ENCODE assay signal across 1 cellular context in the genomic region with DNA sequence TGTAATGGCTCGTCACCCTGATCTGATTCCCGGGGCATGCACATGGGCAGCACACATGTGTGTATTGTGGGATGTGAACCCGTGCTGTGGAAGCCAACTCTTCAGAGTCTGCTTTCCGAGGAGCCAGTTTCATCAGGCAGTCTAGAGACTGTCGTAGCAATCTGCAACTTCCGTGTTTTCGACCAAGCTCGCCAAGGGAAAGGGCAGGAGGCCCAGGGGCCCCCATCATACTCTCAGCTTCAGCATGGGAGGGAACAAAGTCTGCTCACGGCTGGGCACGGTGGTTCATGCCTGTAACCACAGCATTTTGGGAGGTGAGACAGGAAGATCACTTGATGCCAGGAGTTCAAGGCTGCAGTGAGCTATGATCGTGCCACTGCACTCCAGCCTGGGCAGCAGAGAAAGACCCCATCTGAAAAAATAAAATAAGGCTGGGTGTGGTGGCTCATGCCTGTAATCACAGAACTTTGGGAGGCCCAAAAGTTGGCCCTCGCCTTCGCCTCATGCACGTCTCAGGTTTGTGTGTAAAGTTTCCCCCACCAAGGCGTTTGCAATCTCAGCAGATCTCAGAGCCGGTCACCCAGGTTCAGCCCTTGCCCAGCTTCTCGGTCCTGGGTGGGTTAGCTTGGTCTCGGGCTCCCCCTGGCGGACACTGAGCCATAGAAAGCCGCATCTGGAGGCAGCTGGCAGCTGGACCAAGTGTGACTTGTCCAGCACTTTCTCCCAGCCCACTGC.
TF ChIP-seq lines count a peak whose summit lies in the region.

No MANE protein-coding gene starts in this region.

TF ChIP-seq in K562, 482 proteins besides CTCF, POLR2A, EP300 and RAD21 (continued from another document):
- TF ChIP-seq, protein P1, sequence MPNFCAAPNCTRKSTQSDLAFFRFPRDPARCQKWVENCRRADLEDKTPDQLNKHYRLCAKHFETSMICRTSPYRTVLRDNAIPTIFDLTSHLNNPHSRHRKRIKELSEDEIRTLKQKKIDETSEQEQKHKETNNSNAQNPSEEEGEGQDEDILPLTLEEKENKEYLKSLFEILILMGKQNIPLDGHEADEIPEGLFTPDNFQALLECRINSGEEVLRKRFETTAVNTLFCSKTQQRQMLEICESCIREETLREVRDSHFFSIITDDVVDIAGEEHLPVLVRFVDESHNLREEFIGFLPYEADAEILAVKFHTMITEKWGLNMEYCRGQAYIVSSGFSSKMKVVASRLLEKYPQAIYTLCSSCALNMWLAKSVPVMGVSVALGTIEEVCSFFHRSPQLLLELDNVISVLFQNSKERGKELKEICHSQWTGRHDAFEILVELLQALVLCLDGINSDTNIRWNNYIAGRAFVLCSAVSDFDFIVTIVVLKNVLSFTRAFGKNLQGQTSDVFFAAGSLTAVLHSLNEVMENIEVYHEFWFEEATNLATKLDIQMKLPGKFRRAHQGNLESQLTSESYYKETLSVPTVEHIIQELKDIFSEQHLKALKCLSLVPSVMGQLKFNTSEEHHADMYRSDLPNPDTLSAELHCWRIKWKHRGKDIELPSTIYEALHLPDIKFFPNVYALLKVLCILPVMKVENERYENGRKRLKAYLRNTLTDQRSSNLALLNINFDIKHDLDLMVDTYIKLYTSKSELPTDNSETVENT (CRISPR knock-in tag; IDR thresholded peaks at IDR 0.05) = no peak
- TF ChIP-seq CREM (IDR thresholded peaks at IDR 0.05; ENCODE audit: low read depth) = peak; percentile 26; the same call in 1 of the 2 replicates
- TF ChIP-seq C11orf30 (IDR thresholded peaks at IDR 0.05; ENCODE audit: low read depth) = peak; percentile 71
- no peak for TF ChIP-seq LCOR (CRISPR knock-in tag; IDR thresholded peaks at IDR 0.05)
- TF ChIP-seq, protein P2, sequence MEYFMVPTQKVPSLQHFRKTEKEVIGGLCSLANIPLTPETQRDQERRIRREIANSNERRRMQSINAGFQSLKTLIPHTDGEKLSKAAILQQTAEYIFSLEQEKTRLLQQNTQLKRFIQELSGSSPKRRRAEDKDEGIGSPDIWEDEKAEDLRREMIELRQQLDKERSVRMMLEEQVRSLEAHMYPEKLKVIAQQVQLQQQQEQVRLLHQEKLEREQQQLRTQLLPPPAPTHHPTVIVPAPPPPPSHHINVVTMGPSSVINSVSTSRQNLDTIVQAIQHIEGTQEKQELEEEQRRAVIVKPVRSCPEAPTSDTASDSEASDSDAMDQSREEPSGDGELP (CRISPR knock-in tag; IDR thresholded peaks at IDR 0.05; ENCODE audit: borderline replicate concordance) = peak; percentile 80; the same call in 1 of the 2 replicates
- no peak for TF ChIP-seq RBM17 (IDR thresholded peaks at IDR 0.05; ENCODE audit: borderline replicate concordance, low read depth, low read length)
- TF ChIP-seq, protein P3, sequence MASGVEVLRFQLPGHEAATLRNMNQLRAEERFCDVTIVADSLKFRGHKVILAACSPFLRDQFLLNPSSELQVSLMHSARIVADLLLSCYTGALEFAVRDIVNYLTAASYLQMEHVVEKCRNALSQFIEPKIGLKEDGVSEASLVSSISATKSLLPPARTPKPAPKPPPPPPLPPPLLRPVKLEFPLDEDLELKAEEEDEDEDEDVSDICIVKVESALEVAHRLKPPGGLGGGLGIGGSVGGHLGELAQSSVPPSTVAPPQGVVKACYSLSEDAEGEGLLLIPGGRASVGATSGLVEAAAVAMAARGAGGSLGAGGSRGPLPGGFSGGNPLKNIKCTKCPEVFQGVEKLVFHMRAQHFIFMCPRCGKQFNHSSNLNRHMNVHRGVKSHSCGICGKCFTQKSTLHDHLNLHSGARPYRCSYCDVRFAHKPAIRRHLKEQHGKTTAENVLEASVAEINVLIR (CRISPR knock-in tag; IDR thresholded peaks at IDR 0.05) = no peak
- TF ChIP-seq ZNF586 (CRISPR knock-in tag; conservative IDR thresholded peaks at IDR 0.05) = no peak
- TF ChIP-seq, protein P4, sequence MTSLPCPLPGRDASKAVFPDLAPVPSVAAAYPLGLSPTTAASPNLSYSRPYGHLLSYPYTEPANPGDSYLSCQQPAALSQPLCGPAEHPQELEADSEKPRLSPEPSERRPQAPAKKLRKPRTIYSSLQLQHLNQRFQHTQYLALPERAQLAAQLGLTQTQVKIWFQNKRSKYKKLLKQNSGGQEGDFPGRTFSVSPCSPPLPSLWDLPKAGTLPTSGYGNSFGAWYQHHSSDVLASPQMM (CRISPR knock-in tag; IDR thresholded peaks at IDR 0.05) = no peak
- peak in 1 of 3 experiments; percentile 23 for TF ChIP-seq YY1 (IDR thresholded peaks at IDR 0.05; ENCODE audit: borderline replicate concordance in 1 of 3, control insufficient read depth in 1 of 3, extremely low read depth in 1 of 3, insufficient read depth in 3 of 3, insufficient read length in 1 of 3, insufficient replicate concordance in 2 of 3, low read depth in 1 of 3, low read length in 2 of 3)
- TF ChIP-seq ZNF24 (IDR thresholded peaks at IDR 0.05) = no peak
- peak; percentile 54; the same call in 1 of the 2 replicates for TF ChIP-seq GATA2 (CRISPR knock-in tag; IDR thresholded peaks at IDR 0.05)
- TF ChIP-seq ARID2 (IDR thresholded peaks at IDR 0.05) = peak; percentile 84; the same call in 1 of the 2 replicates
- TF ChIP-seq ZNF778 (CRISPR knock-in tag; IDR thresholded peaks at IDR 0.05) = no peak
- no peak for TF ChIP-seq DPF2 (IDR thresholded peaks at IDR 0.05)
- peak; percentile 99 for TF ChIP-seq SMC3 (conservative IDR thresholded peaks at IDR 0.05; ENCODE audit: insufficient read depth, low read depth, low read length)
- TF ChIP-seq MAFG (tag; conservative IDR thresholded peaks at IDR 0.05) = peak; percentile 51
- TF ChIP-seq TAL1 (IDR thresholded peaks at IDR 0.05) = no peak
- TF ChIP-seq XRCC5 (IDR thresholded peaks at IDR 0.05; ENCODE audit: low read depth, low read length) = peak; percentile 57; the same call in 1 of the 2 replicates
- TF ChIP-seq RCOR1 (IDR thresholded peaks at IDR 0.05; ENCODE audit: borderline replicate concordance in 1 of 2, low read depth in 2 of 2, low read length in 2 of 2) = peak in 1 of 2 experiments; percentile 81; a peak in 2 of 4 replicates
- TF ChIP-seq MAFF (IDR thresholded peaks at IDR 0.05; ENCODE audit: low read length) = peak; percentile 29; the same call in 1 of the 2 replicates
- peak; percentile 84 for TF ChIP-seq CC2D1A (IDR thresholded peaks at IDR 0.05)
- peak; percentile 60; the same call in 1 of the 2 replicates for TF ChIP-seq RB1 (IDR thresholded peaks at IDR 0.05; ENCODE audit: low read depth)
- peak; percentile 71 for TF ChIP-seq ZNF316 (IDR thresholded peaks at IDR 0.05)
- TF ChIP-seq MEF2A (IDR thresholded peaks at IDR 0.05; ENCODE audit: control insufficient read depth, low read depth, low read length) = no peak
- peak; percentile 52; the same call in 1 of the 2 replicates for TF ChIP-seq ZNF263 (CRISPR knock-in tag; IDR thresholded peaks at IDR 0.05; ENCODE audit: borderline replicate concordance)
- peak; percentile 51; the same call in 1 of the 2 replicates for TF ChIP-seq BHLHE40 (IDR thresholded peaks at IDR 0.05; ENCODE audit: low read length)
- TF ChIP-seq SRSF3 (IDR thresholded peaks at IDR 0.05; ENCODE audit: insufficient read depth, low read length) = no peak
- no peak for TF ChIP-seq RBM22 (IDR thresholded peaks at IDR 0.05; ENCODE audit: low read depth, low read length, poor library complexity, severe bottlenecking)
- peak; percentile 49; the same call in 1 of the 2 replicates for TF ChIP-seq MAFK (IDR thresholded peaks at IDR 0.05; ENCODE audit: low read length)
- peak; percentile 22 for TF ChIP-seq ZFP36 (IDR thresholded peaks at IDR 0.05; ENCODE audit: low read depth, low read length, partially characterized antibody)
- TF ChIP-seq, protein P5, sequence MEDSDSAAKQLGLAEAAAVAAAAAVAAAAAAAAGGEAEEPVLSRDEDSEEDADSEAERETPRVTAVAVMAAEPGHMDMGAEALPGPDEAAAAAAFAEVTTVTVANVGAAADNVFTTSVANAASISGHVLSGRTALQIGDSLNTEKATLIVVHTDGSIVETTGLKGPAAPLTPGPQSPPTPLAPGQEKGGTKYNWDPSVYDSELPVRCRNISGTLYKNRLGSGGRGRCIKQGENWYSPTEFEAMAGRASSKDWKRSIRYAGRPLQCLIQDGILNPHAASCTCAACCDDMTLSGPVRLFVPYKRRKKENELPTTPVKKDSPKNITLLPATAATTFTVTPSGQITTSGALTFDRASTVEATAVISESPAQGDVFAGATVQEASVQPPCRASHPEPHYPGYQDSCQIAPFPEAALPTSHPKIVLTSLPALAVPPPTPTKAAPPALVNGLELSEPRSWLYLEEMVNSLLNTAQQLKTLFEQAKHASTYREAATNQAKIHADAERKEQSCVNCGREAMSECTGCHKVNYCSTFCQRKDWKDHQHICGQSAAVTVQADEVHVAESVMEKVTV (CRISPR knock-in tag; IDR thresholded peaks at IDR 0.05) = peak; percentile 96
